In the genomic region with DNA sequence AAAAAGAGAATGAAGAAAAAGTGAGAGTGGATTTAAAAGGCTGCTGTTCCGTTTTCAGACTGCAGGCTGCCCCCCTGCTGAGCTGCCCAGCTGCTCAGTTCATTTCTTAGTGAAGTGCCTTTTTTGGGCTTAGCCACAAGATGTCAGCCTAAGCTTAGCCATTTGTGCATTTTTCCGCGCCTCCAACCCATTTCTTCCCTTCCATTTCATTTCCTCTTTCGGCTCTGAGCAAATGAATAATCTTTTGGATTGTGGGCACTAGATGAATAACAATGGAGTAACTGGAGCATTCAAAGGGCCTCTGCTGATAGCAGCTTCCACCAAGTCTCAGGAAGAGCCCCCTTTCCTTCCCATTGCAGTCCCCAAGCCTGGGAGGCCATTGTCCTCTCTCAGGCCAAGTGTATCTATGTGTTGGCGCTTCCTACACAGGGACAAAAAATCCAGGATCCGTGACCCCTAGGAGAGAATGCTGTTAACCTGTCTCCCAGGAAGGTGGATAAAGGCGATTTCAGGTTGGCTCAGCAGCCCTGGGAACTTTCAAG, we compare ENCODE assay signal across 8 cellular contexts.
DNase-seq lines count a peak whose midpoint lies in the region; ATAC-seq, FAIRE-seq and TF ChIP-seq lines count a peak whose summit lies in the region.

No MANE protein-coding gene starts in this region.

- peaks cover 4% of the 10 kb centered on the region for H3K4me1 Mint-ChIP-seq in activated CD4-positive, alpha-beta T cell treated with anti-CD3 and anti-CD28 coated beads, Interleukin-2, amount 10 ng/mL, durations not matched to agents 24 days and 14 days

- H3K27me3 ChIP-seq in osteoblast (ENCODE audit: insufficient read depth, low read length) = peaks cover 8% of the 10 kb centered on the region

- no peak overlapping the region for H3K27ac ChIP-seq in osteoblast (ENCODE audit: low read depth, low read length)

- ATAC-seq in GM19372 (IDR thresholded peaks at IDR 0.05; ENCODE audit: low read depth, unreplicated experiment) (peak; percentile 98), HG03196 (IDR thresholded peaks at IDR 0.05; ENCODE audit: unreplicated experiment) (peak; percentile 85)

- peak; percentile 99 for TF ChIP-seq CTCF in osteoblast (IDR thresholded peaks at IDR 0.05; ENCODE audit: extremely low read depth, low read depth, low read length)

- H3K9me3 ChIP-seq in osteoblast (ENCODE audit: low read depth, low read length) = no peaks in the 10 kb centered on the region

- no peaks in the 10 kb centered on the region for H3K79me2 ChIP-seq in osteoblast (ENCODE audit: insufficient read depth, low read length)

- no peaks in the 10 kb centered on the region for H3K9me3 Mint-ChIP-seq in activated CD4-positive, alpha-beta T cell treated with anti-CD3 and anti-CD28 coated beads, Interleukin-2, amount 10 ng/mL, durations not matched to agents 24 days and 14 days

- DNase-seq in DMS153 treated with DMSO at 0.1 percent for 48 hours (lab: John Stamatoyannopoulos, UW; ENCODE audit: unreplicated experiment) = peak; percentile 71
- DNase-seq in NCI-H2227 (lab: John Stamatoyannopoulos, UW; ENCODE audit: unreplicated experiment) = peak; percentile 87
- peak; percentile 74 for DNase-seq in activated CD4-positive, alpha-beta T cell treated with anti-CD3 and anti-CD28 coated beads, Interleukin-2, amount 10 ng/mL, durations not matched to agents 24 days and 14 days
- DNase-seq in frontal cortex (ENCODE audit: low spot score in 2 of 2) = peak; percentile 21 to 70
- peak; percentile 80 for DNase-seq in osteoblast (ENCODE audit: insufficient read length, low spot score, missing footprints)
- no peak for DNase-seq in NCI-H187 treated with DMSO at 0.1 percent for 48 hours (lab: John Stamatoyannopoulos, UW)

- H2AFZ ChIP-seq in osteoblast (ENCODE audit: low read length) = peak overlapping the region; percentile 90

- peak; percentile 51 for FAIRE-seq in frontal cortex (lab: Jason Lieb, UNC)

- H3K4me1 ChIP-seq in osteoblast (ENCODE audit: insufficient read depth, low read length) = peaks cover 36% of the 10 kb centered on the region

- intact Hi-C loops in activated CD4-positive, alpha-beta T cell treated with anti-CD3 and anti-CD28 coated beads, Interleukin-2, amount 10 ng/mL, durations not matched to agents 24 days and 14 days (cut with micrococcal nuclease) = loop anchor here (1.0 to 5.0 kb wide), 3 partner anchors 41 to 857 kb away; a partner anchor contains a TSS

- H3K36me3 Mint-ChIP-seq in activated CD4-positive, alpha-beta T cell treated with anti-CD3 and anti-CD28 coated beads, Interleukin-2, amount 10 ng/mL, durations not matched to agents 24 days and 14 days (ENCODE audit: low read depth) = no peaks in the 10 kb centered on the region

- no peak overlapping the region for H3K27ac Mint-ChIP-seq in activated CD4-positive, alpha-beta T cell treated with anti-CD3 and anti-CD28 coated beads, Interleukin-2, amount 10 ng/mL, durations not matched to agents 24 days and 14 days

- no peak overlapping the region for H3K4me3 ChIP-seq in osteoblast (ENCODE audit: insufficient read depth, low read length)

- no peaks in the 10 kb centered on the region for H4K20me1 ChIP-seq in osteoblast (ENCODE audit: insufficient read depth, low read length)

- H3K4me2 ChIP-seq in osteoblast (ENCODE audit: insufficient read depth, low read length) = peak overlapping the region; percentile 58

- peaks cover 2% of the 10 kb centered on the region for H3K27me3 Mint-ChIP-seq in activated CD4-positive, alpha-beta T cell treated with anti-CD3 and anti-CD28 coated beads, Interleukin-2, amount 10 ng/mL, durations not matched to agents 24 days and 14 days

- H3K4me3 Mint-ChIP-seq in activated CD4-positive, alpha-beta T cell treated with anti-CD3 and anti-CD28 coated beads, Interleukin-2, amount 10 ng/mL, durations not matched to agents 24 days and 14 days = no peak overlapping the region

- no peaks in the 10 kb centered on the region for H3K36me3 ChIP-seq in osteoblast (ENCODE audit: insufficient read depth, low read length)
